11 cellular contexts compared by ENCODE assay signal in the genomic region with DNA sequence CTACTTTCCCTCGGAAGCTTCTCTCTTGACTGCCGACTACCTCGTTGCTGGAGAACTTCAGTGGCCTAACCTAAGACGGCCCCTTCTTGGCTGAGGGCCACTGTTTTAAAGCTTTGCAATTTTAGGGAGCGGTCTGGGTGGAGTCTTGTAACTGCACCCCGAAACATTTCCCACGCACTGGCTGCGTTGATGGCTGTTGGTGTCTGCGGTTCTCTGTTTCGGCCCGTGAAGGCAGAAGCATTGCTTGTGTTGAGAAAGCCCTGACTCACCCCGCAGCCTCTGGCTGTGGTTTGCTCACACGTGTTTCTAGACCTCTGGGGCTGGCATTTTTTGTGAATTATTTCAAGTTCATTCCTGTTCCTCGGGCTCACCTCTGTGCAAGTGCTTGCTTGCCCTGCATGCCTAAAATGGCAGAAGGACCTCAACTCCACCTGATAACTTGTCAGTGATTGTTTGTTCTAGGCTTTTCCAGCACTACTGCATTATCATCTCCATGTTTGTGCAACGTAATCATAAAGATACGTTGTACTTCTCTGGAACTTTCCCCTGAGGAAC.
DNase-seq lines count a peak whose midpoint lies in the region; TF ChIP-seq lines count a peak whose summit lies in the region.
"Had no signal": no experiment of that assay in that cellular context is flagged by ENCODE, and none has a peak within 500 bp of the region (broad histone marks: within the 10 kb centered on the region; RNA-seq: fewer than 3 reads in every experiment).

No MANE protein-coding gene starts in this region.

- H2AK5ac ChIP-seq in trophoblast cell (ENCODE audit: low read length) = no peak overlapping the region

- peaks cover 18 to 39% (median 27%) of the 10 kb centered on the region in 7 donors for H3K9me3 Mint-ChIP-seq in CD14-positive monocyte

- H3K4ac ChIP-seq in trophoblast cell (ENCODE audit: low read depth, low read length) = no peak overlapping the region

- H2BK5ac ChIP-seq in trophoblast cell (ENCODE audit: low read depth, low read length, poor library complexity) = no peak overlapping the region

- no peaks in the 10 kb centered on the region for H3K79me2 ChIP-seq in trophoblast cell (ENCODE audit: control insufficient read depth, insufficient read depth, low read length, poor library complexity)

- no peak overlapping the region for H4K91ac ChIP-seq in trophoblast cell (ENCODE audit: low read depth, low read length)

- peak overlapping the region; percentile 83 to 95 (median 93) for H3K27ac Mint-ChIP-seq in CD14-positive monocyte

- DNase-seq in CD14-positive monocyte (ENCODE audit: low spot score) (peak; percentile 83), NCI-H226 (peak; percentile 37), astrocyte of the hippocampus (ENCODE audit: low read depth, low spot score) (peak; percentile 84), trophoblast cell (peak; percentile 95 to 98), NK-92 (lab: John Stamatoyannopoulos, UW; ENCODE audit: unreplicated experiment) (no peak), NCI-H2107 (lab: John Stamatoyannopoulos, UW) (no peak), sigmoid colon (no peak), foreskin melanocyte (no peak)
- DNase-seq: DMS79, H7, NCI-H1694 treated with DMSO at 0.1 percent for 48 hours had no signal

- H3K36me3 ChIP-seq in trophoblast cell (ENCODE audit: control insufficient read depth in 1 of 2, insufficient read depth in 2 of 2, low read length in 2 of 2) = no peaks in the 10 kb centered on the region
- no peaks in the 10 kb centered on the region for H3K36me3 ChIP-seq in sigmoid colon

- TF ChIP-seq EP300 in sigmoid colon (IDR thresholded peaks at IDR 0.05) = no peak

- H2BK12ac ChIP-seq in trophoblast cell (ENCODE audit: low read length) = no peak overlapping the region

- no peak overlapping the region for H3K4me3 ChIP-seq in trophoblast cell (ENCODE audit: low read depth, low read length)
- no peak overlapping the region for H3K4me3 ChIP-seq in sigmoid colon

- H2AFZ ChIP-seq in trophoblast cell (ENCODE audit: insufficient read depth, low read length, poor library complexity) = no peak overlapping the region

- no CpG with 5 or more reads among the region's 16 CpGs for WGBS in trophoblast cell (ENCODE audit: extremely low coverage, insufficient coverage, insufficient read length)
- 63 to 68% methylated on average over 16 of the region's 16 CpGs for WGBS in sigmoid colon, 2 donors

- peaks cover 43% of the 10 kb centered on the region for H3K4me1 Mint-ChIP-seq in CD14-positive monocyte

- no peak overlapping the region for H2BK120ac ChIP-seq in trophoblast cell (ENCODE audit: insufficient read depth, low read length, poor library complexity)

- peaks cover 0 to 2% (median 0%) of the 10 kb centered on the region in 3 donors for H3K27me3 Mint-ChIP-seq in CD14-positive monocyte (ENCODE audit: low read depth in 3 of 3)

- H3K4me3 Mint-ChIP-seq in CD14-positive monocyte = peak overlapping the region; percentile 73 to 86

- peaks cover 5% of the 10 kb centered on the region for H3K9me3 ChIP-seq in trophoblast cell (ENCODE audit: insufficient read depth, low read depth, low read length)
- peaks cover 0 to 11% (median 7%) of the 10 kb centered on the region in 4 donors for H3K9me3 ChIP-seq in sigmoid colon

- H3K27me3 ChIP-seq in trophoblast cell (ENCODE audit: insufficient read depth, low read length) = no peaks in the 10 kb centered on the region
- no peaks in the 10 kb centered on the region for H3K27me3 ChIP-seq in sigmoid colon

- no peak overlapping the region for H3K23ac ChIP-seq in trophoblast cell (ENCODE audit: low read length)

- intact Hi-C loops in CD14-positive monocyte (cut with micrococcal nuclease) (no loop called here), sigmoid colon (cut with DNase I) (no loop called here)

- no peak overlapping the region for H3K4me2 ChIP-seq in trophoblast cell (ENCODE audit: low read length)

- no peak for TF ChIP-seq CTCF in CD14-positive monocyte (IDR thresholded peaks at IDR 0.05)
- TF ChIP-seq CTCF in sigmoid colon (IDR thresholded peaks at IDR 0.05) = no peak

- no peak overlapping the region for H3K9ac ChIP-seq in trophoblast cell (ENCODE audit: low read length)

- no peak overlapping the region for H3K18ac ChIP-seq in trophoblast cell (ENCODE audit: low read length)

- H3K14ac ChIP-seq in trophoblast cell (ENCODE audit: low read length) = no peak overlapping the region

- H3K36me3 Mint-ChIP-seq in CD14-positive monocyte = peaks cover 5 to 6% of the 10 kb centered on the region in 2 donors

- H4K8ac ChIP-seq in trophoblast cell (ENCODE audit: low read depth, low read length) = no peak overlapping the region

- peaks cover 6% of the 10 kb centered on the region for H3K79me1 ChIP-seq in trophoblast cell (ENCODE audit: low read length)

- H4K12ac ChIP-seq in trophoblast cell (ENCODE audit: low read depth, low read length) = no peak overlapping the region

- TF ChIP-seq POLR2A in sigmoid colon (IDR thresholded peaks at IDR 0.05) = no peak

- H3K27ac ChIP-seq in trophoblast cell (ENCODE audit: low read depth, low read length) (no peak overlapping the region), sigmoid colon (no peak overlapping the region)

- H3K4me1 ChIP-seq in trophoblast cell (ENCODE audit: control insufficient read depth in 1 of 2, insufficient read depth in 2 of 2, low read length in 2 of 2) (peaks cover 7 to 9% of the 10 kb centered on the region in 2 experiments), sigmoid colon (no peaks in the 10 kb centered on the region)

Comparison
In these comparisons a context has a peak if more than half of its experiments do, and no peak if none do; other contexts are left out.
1. DNase-seq: peak in CD14-positive monocyte (single experiment), NCI-H226 (single experiment), astrocyte of the hippocampus (single experiment) and trophoblast cell (2 of 2); none in NK-92 (single experiment), NCI-H2107 (single experiment), sigmoid colon (single experiment) and foreskin melanocyte (single experiment).